In genomic region chr4:127403523-127404084, GRCh38 we compare ENCODE assay signal across 20 cellular contexts.
"Had no signal": no experiment of that assay in that cellular context is flagged by ENCODE, and none has a peak within 500 bp of the region (broad histone marks: within the 10 kb centered on the region; RNA-seq: fewer than 3 reads in every experiment).

No MANE protein-coding gene starts in this region.

- H3K36me3 ChIP-seq: neural progenitor cell, pancreas, tibial nerve had no signal

- DNase-seq: activated CD4-positive, alpha-beta T cell treated with anti-CD3 and anti-CD28 coated beads, Interleukin-2, amount 10 ng/mL, durations not matched to agents 24 days and 14 days; activated CD8-positive, alpha-beta T cell treated with anti-CD3 and anti-CD28 coated beads, Interleukin-2, amount 10 ng/mL, durations not matched to agents 7 days and 5 days; activated naive CD4-positive, alpha-beta T cell treated with Interleukin-2 at 50 U/mL for 16 hours; activated T-cell treated with anti-CD3 and anti-CD28 coated beads, Interleukin-2, amount 50 U/mL, for 24 hours; anterior cingulate cortex; effector memory CD8-positive, alpha-beta T cell; foreskin fibroblast; hippocampal formation; naive B cell; pancreas; stimulated activated CD4-positive, alpha-beta T cell treated with anti-CD3 and anti-CD28 coated beads, Interleukin-12 subunit alpha, Interleukin-12 subunit beta, amount 100 ng/mL, for 4 hours; stimulated activated naive CD8-positive, alpha-beta T cell treated with anti-CD3 and anti-CD28 coated beads, Interleukin-15, Interleukin-2, amounts not matched to agents 100 U/mL and 50 U/mL, for 24 hours; substantia nigra; T-cell; T-helper 9 cell had no signal

- H2AFZ ChIP-seq: neural progenitor cell had no signal

- H3K9me3 ChIP-seq: pancreas had no signal

- H3K27ac Mint-ChIP-seq: activated CD4-positive, alpha-beta T cell treated with anti-CD3 and anti-CD28 coated beads, Interleukin-2, amount 10 ng/mL, durations not matched to agents 24 days and 14 days; activated CD8-positive, alpha-beta T cell treated with anti-CD3 and anti-CD28 coated beads, Interleukin-2, amount 10 ng/mL, durations not matched to agents 7 days and 5 days; activated T-cell treated with anti-CD3 and anti-CD28 coated beads, Interleukin-2, amount 50 U/mL, for 24 hours; activated T-helper 2 cell treated with anti-CD3 and anti-CD28 coated beads, Interferon-gamma antibody, Interleukin-2, Interleukin-4, amounts not matched to agents 10 μg/mL and 5 μg/mL and 100 μg/mL, durations not matched to agents 14 hours and 24 hours and 36 hours; effector memory CD8-positive, alpha-beta T cell; naive B cell; neural progenitor cell; T-cell had no signal

- H3K4me1 ChIP-seq: neural progenitor cell, pancreas, tibial nerve had no signal

- ATAC-seq: activated CD8-positive, alpha-beta T cell treated with anti-CD3 and anti-CD28 coated beads, Interleukin-2, amount 10 ng/mL, durations not matched to agents 7 days and 5 days; effector memory CD8-positive, alpha-beta T cell; left lobe of liver; pancreas; SK-N-SH treated with all-trans-retinoic acid at 6 μM for 48 hours; stimulated activated naive CD8-positive, alpha-beta T cell treated with anti-CD3 and anti-CD28 coated beads, Interleukin-15, Interleukin-2, amounts not matched to agents 100 U/mL and 50 U/mL, for 24 hours; T-cell had no signal

- H3K4me3 ChIP-seq: neural progenitor cell, pancreas, tibial nerve had no signal

- H3K4me3 Mint-ChIP-seq: activated CD4-positive, alpha-beta T cell treated with anti-CD3 and anti-CD28 coated beads, Interleukin-2, amount 10 ng/mL, durations not matched to agents 24 days and 14 days; activated CD8-positive, alpha-beta T cell treated with anti-CD3 and anti-CD28 coated beads, Interleukin-2, amount 10 ng/mL, durations not matched to agents 7 days and 5 days; activated T-cell treated with anti-CD3 and anti-CD28 coated beads, Interleukin-2, amount 50 U/mL, for 24 hours; effector memory CD8-positive, alpha-beta T cell; naive B cell; neural progenitor cell; T-cell had no signal

- H3K9ac ChIP-seq: neural progenitor cell had no signal

- H3K27ac ChIP-seq: neural progenitor cell, pancreas, tibial nerve had no signal

- H3K4me1 Mint-ChIP-seq: activated CD4-positive, alpha-beta T cell treated with anti-CD3 and anti-CD28 coated beads, Interleukin-2, amount 10 ng/mL, durations not matched to agents 24 days and 14 days; naive B cell; T-cell had no signal

- H3K36me3 Mint-ChIP-seq: neural progenitor cell, T-cell had no signal

- H3K9me3 Mint-ChIP-seq: activated CD4-positive, alpha-beta T cell treated with anti-CD3 and anti-CD28 coated beads, Interleukin-2, amount 10 ng/mL, durations not matched to agents 24 days and 14 days had no signal

- H3K27me3 Mint-ChIP-seq: activated CD4-positive, alpha-beta T cell treated with anti-CD3 and anti-CD28 coated beads, Interleukin-2, amount 10 ng/mL, durations not matched to agents 24 days and 14 days; activated T-cell treated with anti-CD3 and anti-CD28 coated beads, Interleukin-2, amount 50 U/mL, for 24 hours; effector memory CD8-positive, alpha-beta T cell; naive B cell had no signal

- H3K4me2 ChIP-seq: neural progenitor cell had no signal

- H3K27me3 ChIP-seq: neural progenitor cell, pancreas, tibial nerve had no signal
